In genomic region chr16:17371014-17371296, GRCh38 we compare ENCODE assay signal across 16 cellular contexts.
DNase-seq lines count a peak whose midpoint lies in the region; ATAC-seq, FAIRE-seq and TF ChIP-seq lines count a peak whose summit lies in the region.
"Had no signal": no experiment of that assay in that cellular context is flagged by ENCODE, and none has a peak within 500 bp of the region (broad histone marks: within the 10 kb centered on the region; RNA-seq: fewer than 3 reads in every experiment).

No MANE protein-coding gene starts in this region.

- H3K4me3 ChIP-seq in CD4-positive, CD25-positive, alpha-beta regulatory T cell (ENCODE audit: low read depth, low read length), result peak overlapping the region; percentile 33
- H3K4me3 ChIP-seq in Loucy (ENCODE audit: low read length, poor library complexity, severe bottlenecking), result peak overlapping the region; percentile 66
- H3K4me3 ChIP-seq in astrocyte (ENCODE audit: insufficient read depth, low read depth, low read length), result no peak overlapping the region
- peak overlapping the region in 1 of 2 experiments; percentile 57 for H3K4me3 ChIP-seq in neutrophil (ENCODE audit: low read depth in 1 of 2, low read length in 1 of 2)

- H3K4me2 ChIP-seq in Loucy (ENCODE audit: low read depth, low read length, poor library complexity, severe bottlenecking), result peak overlapping the region; percentile 86
- peak overlapping the region; percentile 74 for H3K4me2 ChIP-seq in astrocyte (ENCODE audit: low read length)

- peaks cover 10% of the 10 kb centered on the region for H3F3A ChIP-seq in Loucy (ENCODE audit: low read depth)

- H3K27me3 ChIP-seq in CD4-positive, CD25-positive, alpha-beta regulatory T cell (ENCODE audit: control insufficient read depth, insufficient read depth, low read length), result no peaks in the 10 kb centered on the region
- H3K27me3 ChIP-seq in Loucy (ENCODE audit: insufficient read depth, low read length, poor library complexity, severe bottlenecking) (no peaks in the 10 kb centered on the region), astrocyte (ENCODE audit: insufficient read depth, low read length) (no peaks in the 10 kb centered on the region), neutrophil (no peaks in the 10 kb centered on the region)
- H3K27me3 ChIP-seq: brain microvascular endothelial cell had no signal

- H3K79me2 ChIP-seq in Loucy (ENCODE audit: insufficient read depth, low read length) (peaks cover 92% of the 10 kb centered on the region), astrocyte (ENCODE audit: insufficient read depth, low read length) (peaks cover 87% of the 10 kb centered on the region)

- H3K9me2 ChIP-seq in Loucy (replicated peaks; ENCODE audit: low read depth, low read length), result no peaks in the 10 kb centered on the region

- H3K4me3 Mint-ChIP-seq in CD4-positive, CD25-positive, alpha-beta regulatory T cell, result peak overlapping the region; percentile 12 to 92 (median 38)
- no peak overlapping the region for H3K4me3 Mint-ChIP-seq in astrocyte (ENCODE audit: unreplicated experiment)

- H3K36me3 ChIP-seq in CD4-positive, CD25-positive, alpha-beta regulatory T cell (ENCODE audit: control insufficient read depth, insufficient read depth, low read length), result no peaks in the 10 kb centered on the region
- peaks cover 15% of the 10 kb centered on the region; the same call in 1 of the 2 replicates for H3K36me3 ChIP-seq in Loucy (ENCODE audit: insufficient read depth, low read length)
- no peaks in the 10 kb centered on the region for H3K36me3 ChIP-seq in astrocyte (ENCODE audit: insufficient read depth, low read length)
- no peaks in the 10 kb centered on the region for H3K36me3 ChIP-seq in neutrophil
- H3K36me3 ChIP-seq: brain microvascular endothelial cell had no signal

- no peak for FAIRE-seq in astrocyte (lab: Jason Lieb, UNC)

- H3K27ac ChIP-seq in CD4-positive, CD25-positive, alpha-beta regulatory T cell (ENCODE audit: insufficient read depth, low read length, poor library complexity, severe bottlenecking), result peak overlapping the region; percentile 95
- H3K27ac ChIP-seq in astrocyte (ENCODE audit: low read depth, low read length) (no peak overlapping the region), neutrophil (peak overlapping the region; percentile 85)
- H3K27ac ChIP-seq: brain microvascular endothelial cell had no signal

- no peak for DNase-seq in CD4-positive, CD25-positive, alpha-beta regulatory T cell
- DNase-seq in astrocyte (ENCODE audit: low read depth), result no peak
- no peak for DNase-seq in iPS-NIHi11 (ENCODE audit: low spot score)
- no peak for DNase-seq in EL
- DNase-seq in medulla oblongata (ENCODE audit: extremely low spot score), result no peak
- DNase-seq: activated CD4-positive, alpha-beta T cell treated with anti-CD3 and anti-CD28 coated beads, Interleukin-2, amount 50 U/mL, for 1 hour; activated gamma-delta T cell; brain microvascular endothelial cell; C1 segment of cervical spinal cord; effector CD8-positive, alpha-beta T cell; mammary epithelial cell; NCI-H146; NCI-H446 had no signal

- TF ChIP-seq CTCF in Loucy (conservative IDR thresholded peaks at IDR 0.05; ENCODE audit: low read length), result no peak
- TF ChIP-seq CTCF in astrocyte (IDR thresholded peaks at IDR 0.05; ENCODE audit: insufficient read depth, low read depth, low read length), result no peak
- no peak for TF ChIP-seq CTCF in neutrophil (IDR thresholded peaks at IDR 0.05)

- no peak for ATAC-seq in CD4-positive, CD25-positive, alpha-beta regulatory T cell (ENCODE audit: low read depth in 2 of 2)
- ATAC-seq: Panc1 had no signal

- peak overlapping the region; percentile 70 for H3K9ac ChIP-seq in Loucy (ENCODE audit: low read depth, low read length, poor library complexity, severe bottlenecking)
- H3K9ac ChIP-seq in astrocyte (ENCODE audit: low read length), result peak overlapping the region; percentile 25

- H4K20me1 ChIP-seq in Loucy (ENCODE audit: insufficient read depth, low read length, poor library complexity, severe bottlenecking), result peaks cover 86% of the 10 kb centered on the region
- H4K20me1 ChIP-seq in astrocyte (ENCODE audit: insufficient read depth, low read length), result peaks cover 98% of the 10 kb centered on the region

- H3K27me3 Mint-ChIP-seq in CD4-positive, CD25-positive, alpha-beta regulatory T cell, result peaks cover 12% of the 10 kb centered on the region
- H3K27me3 Mint-ChIP-seq in astrocyte (ENCODE audit: low read depth, unreplicated experiment), result peaks cover 2% of the 10 kb centered on the region

- no peaks in the 10 kb centered on the region for H3K9me3 Mint-ChIP-seq in CD4-positive, CD25-positive, alpha-beta regulatory T cell
- no peaks in the 10 kb centered on the region for H3K9me3 Mint-ChIP-seq in astrocyte (ENCODE audit: unreplicated experiment)

- H3K4me1 Mint-ChIP-seq in CD4-positive, CD25-positive, alpha-beta regulatory T cell, result peaks cover 28 to 92% (median 71%) of the 10 kb centered on the region in 4 donors
- H3K4me1 Mint-ChIP-seq in astrocyte (ENCODE audit: low read depth, unreplicated experiment), result peaks cover 30% of the 10 kb centered on the region

- H2AFZ ChIP-seq in Loucy (ENCODE audit: low read length), result no peak overlapping the region
- H2AFZ ChIP-seq in astrocyte (ENCODE audit: low read depth, low read length), result no peak overlapping the region

- H3K9me3 ChIP-seq in CD4-positive, CD25-positive, alpha-beta regulatory T cell (ENCODE audit: control insufficient read depth in 2 of 2, low read length in 2 of 2), result no peaks in the 10 kb centered on the region
- H3K9me3 ChIP-seq in Loucy (ENCODE audit: insufficient read depth, low read depth, low read length) (no peaks in the 10 kb centered on the region), astrocyte (ENCODE audit: insufficient read depth, low read depth, low read length) (no peaks in the 10 kb centered on the region), neutrophil (no peaks in the 10 kb centered on the region)

- H3K36me3 Mint-ChIP-seq in CD4-positive, CD25-positive, alpha-beta regulatory T cell, result no peaks in the 10 kb centered on the region
- peaks cover 3% of the 10 kb centered on the region for H3K36me3 Mint-ChIP-seq in astrocyte (ENCODE audit: low read depth, unreplicated experiment)

- H3K27ac Mint-ChIP-seq in CD4-positive, CD25-positive, alpha-beta regulatory T cell, result peak overlapping the region; percentile 98 to 99 (median 99)
- H3K27ac Mint-ChIP-seq in astrocyte (ENCODE audit: unreplicated experiment), result no peak overlapping the region

- peaks cover 60% of the 10 kb centered on the region for H3K4me1 ChIP-seq in CD4-positive, CD25-positive, alpha-beta regulatory T cell (ENCODE audit: control insufficient read depth, insufficient read depth, low read length, poor library complexity, severe bottlenecking)
- peaks cover 65% of the 10 kb centered on the region for H3K4me1 ChIP-seq in Loucy (ENCODE audit: insufficient read depth, low read length, poor library complexity, severe bottlenecking)
- peaks cover 31% of the 10 kb centered on the region for H3K4me1 ChIP-seq in astrocyte (ENCODE audit: insufficient read depth, low read length)
- H3K4me1 ChIP-seq in neutrophil (ENCODE audit: control insufficient read depth in 1 of 2, insufficient read depth in 1 of 2, low read depth in 1 of 2, low read length in 1 of 2), result peaks cover 47 to 65% of the 10 kb centered on the region in 2 experiments
